8 cellular contexts compared by ENCODE assay signal in the genomic region with DNA sequence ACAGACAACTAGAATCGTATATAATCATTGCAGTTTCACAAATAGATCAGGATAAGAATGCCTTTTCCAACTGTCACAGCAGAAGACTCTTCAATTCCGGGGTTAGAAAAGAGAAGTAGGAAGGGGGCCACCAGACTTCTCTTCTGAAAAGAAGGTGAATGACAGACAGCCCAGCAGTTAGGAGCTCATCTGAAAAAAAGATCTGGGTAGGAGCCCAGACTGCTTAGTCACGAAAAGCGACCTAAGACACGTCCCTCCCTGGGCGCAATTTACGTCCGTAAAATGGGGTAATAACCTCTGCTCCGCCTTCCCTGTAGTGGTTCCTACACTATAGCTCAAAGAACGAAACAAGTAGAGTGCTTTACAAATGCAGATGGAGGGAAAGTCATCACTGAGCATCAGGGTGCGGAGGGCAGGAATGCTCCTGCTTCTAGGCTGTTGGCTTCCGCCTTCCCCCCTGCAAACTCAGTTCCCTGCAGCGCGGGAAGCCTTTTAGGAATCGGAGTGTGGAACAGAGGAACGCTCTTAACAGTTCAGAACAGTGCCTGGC. TPM values are rescaled to one million over a fixed set of nuclear protein-coding genes. Genes with fewer than 3 reads are reported as not detected.
DNase-seq lines count a peak whose midpoint lies in the region; ATAC-seq lines count a peak whose summit lies in the region.

No MANE protein-coding gene starts in this region.

- peak overlapping the region; percentile 97 for H3K9ac ChIP-seq in HUES64 (ENCODE audit: low read depth, low read length)

- peaks cover 11% of the 10 kb centered on the region; the same call in 1 of the 2 replicates for H3K4me1 ChIP-seq in HUES64 (ENCODE audit: insufficient read depth, low read length)

- H3K27ac ChIP-seq in HUES64 (ENCODE audit: low read depth, low read length) = peak overlapping the region; percentile 99

- peaks cover 52% of the 10 kb centered on the region for H3K36me3 ChIP-seq in HUES64 (ENCODE audit: insufficient read depth, low read length)

- DNase-seq in EL (peak; percentile 85), SIG-M5 treated with dmso at 0.1 percent for 504 hours (lab: John Stamatoyannopoulos, UW; ENCODE audit: unreplicated experiment) (peak; percentile 90), amniotic stem cell (lab: John Stamatoyannopoulos, UW) (peak; percentile 48), hippocampal formation (lab: John Stamatoyannopoulos, UW) (no peak)
- DNase-seq in stimulated activated CD4-positive, alpha-beta T cell treated with anti-CD3 and anti-CD28 coated beads, Interleukin-15, amount 100 ng/mL, for 24 hours = peak; percentile 64

- no peaks in the 10 kb centered on the region for H3K9me3 ChIP-seq in HUES64 (ENCODE audit: insufficient read depth, low read depth, low read length)
- H3K9me3 ChIP-seq in iPS-18c (ENCODE audit: control insufficient read depth, insufficient read depth, low read length) = no peaks in the 10 kb centered on the region

- peak; percentile 30 for ATAC-seq in GM21528 (IDR thresholded peaks at IDR 0.05; ENCODE audit: low FRiP score, unreplicated experiment)

- WGBS in HUES64 = under 1% methylated on average over 16 of the region's 16 CpGs

- H3K27me3 ChIP-seq in HUES64 (ENCODE audit: insufficient read depth, low read length) = no peaks in the 10 kb centered on the region

- H3K4me3 ChIP-seq in HUES64 (ENCODE audit: low read length) (peak overlapping the region; percentile 96), iPS-18c (ENCODE audit: insufficient read depth, low read depth, low read length) (peak overlapping the region; percentile 95)

RNA-seq across cellular contexts. Expression of gene ORC1, which starts 0.6 kb away (rescaled TPM):
- polyA plus RNA-seq in HUES64 (2013, experiment 1 of 2) = 45.0 TPM
- 36.4 TPM for polyA plus RNA-seq in HUES64 (2013, experiment 2 of 2)

RNA-seq across cellular contexts. Expression of gene PRPF38A, which starts 0.8 kb away (rescaled TPM):
- 42.9 TPM for polyA plus RNA-seq in HUES64 (2013, experiment 1 of 2)
- 40.4 TPM for polyA plus RNA-seq in HUES64 (2013, experiment 2 of 2)

RNA-seq across cellular contexts. Expression of gene CC2D1B, which starts 37.6 kb away (rescaled TPM):
- polyA plus RNA-seq in HUES64 (2013, experiment 1 of 2) = 13.6 TPM
- 12.0 TPM for polyA plus RNA-seq in HUES64 (2013, experiment 2 of 2)

Comparison
In these comparisons a context has a peak if more than half of its experiments do, and no peak if none do; other contexts are left out.
1. DNase-seq: peak in EL (single experiment), SIG-M5 treated with dmso at 0.1 percent for 504 hours (single experiment), amniotic stem cell (single experiment) and stimulated activated CD4-positive, alpha-beta T cell treated with anti-CD3 and anti-CD28 coated beads, Interleukin-15, amount 100 ng/mL, for 24 hours (single experiment); none in hippocampal formation (0 of 2).